In the genomic region with DNA sequence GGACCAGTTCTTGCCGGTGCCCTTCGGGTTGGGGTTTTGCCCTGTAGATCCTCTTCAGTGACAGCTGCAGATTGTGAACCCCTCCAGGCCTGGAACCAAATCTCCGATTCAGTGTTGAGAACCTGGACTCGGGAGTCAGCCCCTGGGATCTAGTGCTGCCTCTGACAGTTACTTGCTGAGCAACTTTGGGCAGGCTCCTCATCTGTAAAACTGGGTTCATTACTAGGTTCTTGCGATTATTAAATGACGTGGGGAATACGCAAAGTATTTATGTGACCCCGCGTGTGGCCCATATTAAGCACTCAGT, we compare ENCODE assay signal across 1 cellular context.
A peak's percentile ranks its signal among the peaks of the same experiment; 100 is the strongest.
TF ChIP-seq lines count a peak whose summit lies in the region.

No MANE protein-coding gene starts in this region.

TF ChIP-seq in HepG2, 621 proteins besides CTCF, POLR2A, EP300 and RAD21 (continues in another document):
- TF ChIP-seq MTA1 (CRISPR knock-in tag; IDR thresholded peaks at IDR 0.05; ENCODE audit: borderline replicate concordance) (peak; percentile 2; the same call in 1 of the 2 replicates), ZNF276 (CRISPR knock-in tag; IDR thresholded peaks at IDR 0.05; ENCODE audit: low read depth) (0 out of 2 replicates have a peak, but pooled peaks have one; percentile 10), ZMYM4 (CRISPR knock-in tag; IDR thresholded peaks at IDR 0.05) (no peak), ZNF576 (CRISPR knock-in tag; IDR thresholded peaks at IDR 0.05) (no peak), ZSCAN12 (CRISPR knock-in tag; IDR thresholded peaks at IDR 0.05) (no peak), TARDBP (CRISPR knock-in tag; IDR thresholded peaks at IDR 0.05) (no peak), ARID4A (CRISPR knock-in tag; IDR thresholded peaks at IDR 0.05; ENCODE audit: borderline replicate concordance) (peak; percentile 59; the same call in 1 of the 2 replicates), ZNF20 (CRISPR knock-in tag; IDR thresholded peaks at IDR 0.05) (peak; percentile 18; the same call in 1 of the 2 replicates), HDAC2 (CRISPR knock-in tag; IDR thresholded peaks at IDR 0.05) (no peak), IRX3 (CRISPR knock-in tag; IDR thresholded peaks at IDR 0.05; ENCODE audit: borderline replicate concordance, low read depth) (0 out of 2 replicates have a peak, but pooled peaks have one; percentile 0), ZNF703 (CRISPR knock-in tag; IDR thresholded peaks at IDR 0.05; ENCODE audit: borderline replicate concordance) (no peak), TRAFD1 (CRISPR knock-in tag; IDR thresholded peaks at IDR 0.05; ENCODE audit: borderline replicate concordance) (0 out of 2 replicates have a peak, but pooled peaks have one; percentile 21), SOX6 (IDR thresholded peaks at IDR 0.05) (no peak), SOX6 (CRISPR knock-in tag; IDR thresholded peaks at IDR 0.05) (no peak), ZNF782 (CRISPR knock-in tag; IDR thresholded peaks at IDR 0.05; ENCODE audit: borderline replicate concordance) (no peak), ZNF563 (CRISPR knock-in tag; IDR thresholded peaks at IDR 0.05) (no peak), HOXA7 (CRISPR knock-in tag; IDR thresholded peaks at IDR 0.05) (no peak), ZNF354B (CRISPR knock-in tag; IDR thresholded peaks at IDR 0.05) (no peak), KIAA2018 (CRISPR knock-in tag; IDR thresholded peaks at IDR 0.05; ENCODE audit: borderline replicate concordance) (no peak), PRDM15 (CRISPR knock-in tag; IDR thresholded peaks at IDR 0.05) (no peak), ZNF326 (CRISPR knock-in tag; IDR thresholded peaks at IDR 0.05; ENCODE audit: borderline replicate concordance) (no peak)
- TF ChIP-seq, protein P1, sequence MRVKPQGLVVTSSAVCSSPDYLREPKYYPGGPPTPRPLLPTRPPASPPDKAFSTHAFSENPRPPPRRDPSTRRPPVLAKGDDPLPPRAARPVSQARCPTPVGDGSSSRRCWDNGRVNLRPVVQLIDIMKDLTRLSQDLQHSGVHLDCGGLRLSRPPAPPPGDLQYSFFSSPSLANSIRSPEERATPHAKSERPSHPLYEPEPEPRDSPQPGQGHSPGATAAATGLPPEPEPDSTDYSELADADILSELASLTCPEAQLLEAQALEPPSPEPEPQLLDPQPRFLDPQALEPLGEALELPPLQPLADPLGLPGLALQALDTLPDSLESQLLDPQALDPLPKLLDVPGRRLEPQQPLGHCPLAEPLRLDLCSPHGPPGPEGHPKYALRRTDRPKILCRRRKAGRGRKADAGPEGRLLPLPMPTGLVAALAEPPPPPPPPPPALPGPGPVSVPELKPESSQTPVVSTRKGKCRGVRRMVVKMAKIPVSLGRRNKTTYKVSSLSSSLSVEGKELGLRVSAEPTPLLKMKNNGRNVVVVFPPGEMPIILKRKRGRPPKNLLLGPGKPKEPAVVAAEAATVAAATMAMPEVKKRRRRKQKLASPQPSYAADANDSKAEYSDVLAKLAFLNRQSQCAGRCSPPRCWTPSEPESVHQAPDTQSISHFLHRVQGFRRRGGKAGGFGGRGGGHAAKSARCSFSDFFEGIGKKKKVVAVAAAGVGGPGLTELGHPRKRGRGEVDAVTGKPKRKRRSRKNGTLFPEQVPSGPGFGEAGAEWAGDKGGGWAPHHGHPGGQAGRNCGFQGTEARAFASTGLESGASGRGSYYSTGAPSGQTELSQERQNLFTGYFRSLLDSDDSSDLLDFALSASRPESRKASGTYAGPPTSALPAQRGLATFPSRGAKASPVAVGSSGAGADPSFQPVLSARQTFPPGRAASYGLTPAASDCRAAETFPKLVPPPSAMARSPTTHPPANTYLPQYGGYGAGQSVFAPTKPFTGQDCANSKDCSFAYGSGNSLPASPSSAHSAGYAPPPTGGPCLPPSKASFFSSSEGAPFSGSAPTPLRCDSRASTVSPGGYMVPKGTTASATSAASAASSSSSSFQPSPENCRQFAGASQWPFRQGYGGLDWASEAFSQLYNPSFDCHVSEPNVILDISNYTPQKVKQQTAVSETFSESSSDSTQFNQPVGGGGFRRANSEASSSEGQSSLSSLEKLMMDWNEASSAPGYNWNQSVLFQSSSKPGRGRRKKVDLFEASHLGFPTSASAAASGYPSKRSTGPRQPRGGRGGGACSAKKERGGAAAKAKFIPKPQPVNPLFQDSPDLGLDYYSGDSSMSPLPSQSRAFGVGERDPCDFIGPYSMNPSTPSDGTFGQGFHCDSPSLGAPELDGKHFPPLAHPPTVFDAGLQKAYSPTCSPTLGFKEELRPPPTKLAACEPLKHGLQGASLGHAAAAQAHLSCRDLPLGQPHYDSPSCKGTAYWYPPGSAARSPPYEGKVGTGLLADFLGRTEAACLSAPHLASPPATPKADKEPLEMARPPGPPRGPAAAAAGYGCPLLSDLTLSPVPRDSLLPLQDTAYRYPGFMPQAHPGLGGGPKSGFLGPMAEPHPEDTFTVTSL (CRISPR knock-in tag; IDR thresholded peaks at IDR 0.05; ENCODE audit: borderline replicate concordance): 0 out of 2 replicates have a peak, but pooled peaks have one; percentile 11
